Comparison of ENCODE assay signal across 1 cellular context in the genomic region with DNA sequence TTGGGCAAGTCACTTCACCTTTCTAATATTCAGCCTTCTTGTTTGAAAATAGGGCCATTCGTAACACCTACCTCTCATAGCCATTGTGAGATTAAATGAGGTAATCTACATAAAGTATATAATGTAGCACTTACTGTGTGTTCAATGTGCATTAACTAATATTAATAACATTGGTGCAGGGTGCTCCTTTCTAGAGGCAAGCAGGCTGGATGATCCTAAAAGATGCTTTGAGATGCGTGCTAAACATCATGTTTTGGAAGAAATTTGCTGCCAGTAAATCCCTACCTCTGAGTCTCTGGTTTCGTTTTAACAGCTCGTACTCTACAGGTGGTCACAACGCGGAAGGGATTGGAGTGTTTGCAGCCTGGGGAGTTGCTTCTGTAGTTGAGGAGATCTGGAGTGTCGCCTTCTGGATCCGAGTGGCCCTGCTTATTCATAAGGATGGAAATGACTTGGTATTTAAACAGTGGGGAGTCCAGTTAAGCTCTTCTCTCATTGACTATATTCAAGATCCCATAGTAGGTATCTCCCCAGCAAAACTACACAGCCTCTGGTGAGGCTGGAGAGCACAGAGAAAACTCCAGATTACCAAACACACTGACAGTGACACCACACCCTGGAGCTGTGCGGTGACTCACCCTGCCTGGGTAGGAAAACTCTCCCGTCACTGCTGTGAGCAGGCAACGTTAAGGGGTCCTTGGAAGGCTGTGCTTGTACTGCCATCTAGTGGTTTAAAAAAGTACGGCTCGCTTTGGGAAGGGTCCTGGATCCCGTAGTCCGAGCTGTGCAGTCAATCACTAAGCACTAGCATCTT.
TF ChIP-seq lines count a peak whose summit lies in the region.

No MANE protein-coding gene starts in this region.

TF ChIP-seq in K562, 482 proteins besides CTCF, POLR2A, EP300 and RAD21 (continued from another document and continues in another):
- TF ChIP-seq, protein P1, sequence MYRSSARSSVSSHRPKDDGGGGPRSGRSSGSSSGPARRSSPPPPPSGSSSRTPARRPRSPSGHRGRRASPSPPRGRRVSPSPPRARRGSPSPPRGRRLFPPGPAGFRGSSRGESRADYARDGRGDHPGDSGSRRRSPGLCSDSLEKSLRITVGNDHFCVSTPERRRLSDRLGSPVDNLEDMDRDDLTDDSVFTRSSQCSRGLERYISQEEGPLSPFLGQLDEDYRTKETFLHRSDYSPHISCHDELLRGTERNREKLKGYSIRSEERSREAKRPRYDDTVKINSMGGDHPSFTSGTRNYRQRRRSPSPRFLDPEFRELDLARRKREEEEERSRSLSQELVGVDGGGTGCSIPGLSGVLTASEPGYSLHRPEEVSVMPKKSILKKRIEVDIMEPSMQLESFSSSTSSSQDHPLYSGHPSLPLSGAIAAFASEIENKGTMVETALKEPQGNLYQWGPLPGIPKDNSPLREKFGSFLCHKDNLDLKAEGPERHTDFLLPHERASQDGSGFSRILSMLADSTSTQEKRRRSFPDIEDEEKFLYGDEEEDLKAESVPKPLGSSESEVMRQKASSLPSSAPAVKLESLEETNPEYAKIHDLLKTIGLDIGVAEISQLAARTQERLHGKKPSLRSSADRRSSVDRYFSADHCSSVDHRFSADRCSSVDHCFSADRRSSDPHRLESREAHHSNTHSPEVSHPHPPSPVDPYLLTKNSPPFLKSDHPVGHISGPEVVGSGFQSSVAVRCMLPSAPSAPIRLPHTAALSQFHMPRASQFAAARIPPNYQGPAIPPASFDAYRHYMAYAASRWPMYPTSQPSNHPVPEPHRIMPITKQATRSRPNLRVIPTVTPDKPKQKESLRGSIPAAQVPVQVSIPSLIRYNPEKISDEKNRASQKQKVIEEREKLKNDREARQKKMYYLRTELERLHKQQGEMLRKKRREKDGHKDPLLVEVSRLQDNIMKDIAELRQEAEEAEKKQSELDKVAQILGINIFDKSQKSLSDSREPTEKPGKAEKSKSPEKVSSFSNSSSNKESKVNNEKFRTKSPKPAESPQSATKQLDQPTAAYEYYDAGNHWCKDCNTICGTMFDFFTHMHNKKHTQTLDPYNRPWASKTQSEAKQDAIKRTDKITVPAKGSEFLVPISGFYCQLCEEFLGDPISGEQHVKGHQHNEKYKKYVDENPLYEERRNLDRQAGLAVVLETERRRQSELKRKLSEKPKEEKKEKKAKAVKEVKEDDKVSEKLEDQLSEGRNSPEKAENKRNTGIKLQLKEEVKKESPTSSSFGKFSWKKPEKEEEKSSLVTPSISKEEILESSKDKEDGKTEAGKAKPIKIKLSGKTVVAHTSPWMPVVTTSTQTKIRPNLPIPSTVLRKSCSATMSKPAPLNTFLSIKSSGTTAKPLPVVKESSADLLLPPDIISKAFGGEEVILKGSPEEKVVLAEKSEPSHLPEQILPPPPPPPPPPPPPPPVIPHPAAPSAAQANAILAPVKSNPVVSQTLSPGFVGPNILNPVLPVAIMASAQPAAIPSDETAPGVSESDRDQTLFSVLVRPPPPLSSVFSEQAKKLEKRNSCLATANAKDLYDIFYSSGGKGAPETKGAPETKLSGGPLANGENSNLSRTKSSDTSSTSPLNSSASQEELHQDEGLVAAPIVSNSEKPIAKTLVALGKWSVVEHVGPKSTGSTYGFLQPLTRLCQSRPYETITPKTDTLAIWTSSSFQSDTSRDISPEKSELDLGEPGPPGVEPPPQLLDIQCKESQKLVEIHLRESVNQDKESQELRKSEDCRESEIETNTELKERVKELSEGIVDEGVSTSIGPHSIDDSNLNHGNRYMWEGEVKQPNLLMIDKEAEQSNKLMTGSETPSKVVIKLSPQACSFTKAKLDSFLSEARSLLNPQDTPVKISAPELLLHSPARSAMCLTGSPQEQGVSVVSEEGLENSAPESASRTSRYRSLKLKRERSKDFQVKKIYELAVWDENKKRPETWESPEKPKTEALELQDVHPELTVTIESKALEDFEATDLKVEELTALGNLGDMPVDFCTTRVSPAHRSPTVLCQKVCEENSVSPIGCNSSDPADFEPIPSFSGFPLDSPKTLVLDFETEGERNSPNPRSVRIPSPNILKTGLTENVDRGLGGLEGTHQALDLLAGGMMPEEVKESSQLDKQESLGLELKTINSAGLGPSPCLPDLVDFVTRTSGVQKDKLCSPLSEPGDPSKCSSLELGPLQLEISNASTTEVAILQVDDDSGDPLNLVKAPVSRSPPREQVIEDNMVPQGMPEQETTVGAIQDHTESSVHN (IDR thresholded peaks at IDR 0.05; ENCODE audit: borderline replicate concordance in 1 of 2, low read depth in 1 of 2): no peak
- TF ChIP-seq, protein P2, sequence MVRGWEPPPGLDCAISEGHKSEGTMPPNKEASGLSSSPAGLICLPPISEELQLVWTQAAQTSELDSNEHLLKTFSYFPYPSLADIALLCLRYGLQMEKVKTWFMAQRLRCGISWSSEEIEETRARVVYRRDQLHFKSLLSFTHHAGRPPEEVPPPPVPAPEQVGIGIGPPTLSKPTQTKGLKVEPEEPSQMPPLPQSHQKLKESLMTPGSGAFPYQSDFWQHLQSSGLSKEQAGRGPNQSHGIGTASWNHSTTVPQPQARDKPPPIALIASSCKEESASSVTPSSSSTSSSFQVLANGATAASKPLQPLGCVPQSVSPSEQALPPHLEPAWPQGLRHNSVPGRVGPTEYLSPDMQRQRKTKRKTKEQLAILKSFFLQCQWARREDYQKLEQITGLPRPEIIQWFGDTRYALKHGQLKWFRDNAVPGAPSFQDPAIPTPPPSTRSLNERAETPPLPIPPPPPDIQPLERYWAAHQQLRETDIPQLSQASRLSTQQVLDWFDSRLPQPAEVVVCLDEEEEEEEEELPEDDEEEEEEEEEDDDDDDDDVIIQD (CRISPR knock-in tag; IDR thresholded peaks at IDR 0.05): no peak
- no peak for TF ChIP-seq STAT5A (IDR thresholded peaks at IDR 0.05; ENCODE audit: borderline replicate concordance, low read length)
- no peak for TF ChIP-seq EP400 (IDR thresholded peaks at IDR 0.05)
- TF ChIP-seq ZNF551 (CRISPR knock-in tag; IDR thresholded peaks at IDR 0.05): no peak
- TF ChIP-seq SAFB (IDR thresholded peaks at IDR 0.05; ENCODE audit: borderline replicate concordance, low read depth, low read length): no peak
- TF ChIP-seq CHD4 (IDR thresholded peaks at IDR 0.05; ENCODE audit: insufficient read depth, insufficient replicate concordance, low read depth, low read length, poor library complexity, severe bottlenecking): no peak
- TF ChIP-seq ZNF707 (CRISPR knock-in tag; conservative IDR thresholded peaks at IDR 0.05): no peak
- no peak for TF ChIP-seq ILF3 (IDR thresholded peaks at IDR 0.05; ENCODE audit: borderline replicate concordance)
- peak; percentile 24; the same call in 1 of the 2 replicates for TF ChIP-seq CXXC5 (CRISPR knock-in tag; IDR thresholded peaks at IDR 0.05)
- TF ChIP-seq TGIF2 (CRISPR knock-in tag; IDR thresholded peaks at IDR 0.05): no peak
- TF ChIP-seq BCOR (IDR thresholded peaks at IDR 0.05): no peak
- TF ChIP-seq SMAD3 (CRISPR knock-in tag; conservative IDR thresholded peaks at IDR 0.05): no peak
- no peak for TF ChIP-seq ZFPM2 (CRISPR knock-in tag; IDR thresholded peaks at IDR 0.05)
- TF ChIP-seq KLF16 (IDR thresholded peaks at IDR 0.05): peak; percentile 44; the same call in 1 of the 2 replicates
- no peak for TF ChIP-seq MECOM (CRISPR knock-in tag; IDR thresholded peaks at IDR 0.05)
- no peak for TF ChIP-seq MCM7 (IDR thresholded peaks at IDR 0.05)
- no peak for TF ChIP-seq CBX5 (IDR thresholded peaks at IDR 0.05; ENCODE audit: borderline replicate concordance, low read depth)
- TF ChIP-seq ZNF41 (CRISPR knock-in tag; conservative IDR thresholded peaks at IDR 0.05): no peak
- no peak for TF ChIP-seq SMAD4 (CRISPR knock-in tag; conservative IDR thresholded peaks at IDR 0.05)
- TF ChIP-seq, protein P3, sequence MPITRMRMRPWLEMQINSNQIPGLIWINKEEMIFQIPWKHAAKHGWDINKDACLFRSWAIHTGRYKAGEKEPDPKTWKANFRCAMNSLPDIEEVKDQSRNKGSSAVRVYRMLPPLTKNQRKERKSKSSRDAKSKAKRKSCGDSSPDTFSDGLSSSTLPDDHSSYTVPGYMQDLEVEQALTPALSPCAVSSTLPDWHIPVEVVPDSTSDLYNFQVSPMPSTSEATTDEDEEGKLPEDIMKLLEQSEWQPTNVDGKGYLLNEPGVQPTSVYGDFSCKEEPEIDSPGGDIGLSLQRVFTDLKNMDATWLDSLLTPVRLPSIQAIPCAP (CRISPR knock-in tag; IDR thresholded peaks at IDR 0.05; ENCODE audit: borderline replicate concordance): no peak
- TF ChIP-seq ZFP30 (CRISPR knock-in tag; IDR thresholded peaks at IDR 0.05; ENCODE audit: borderline replicate concordance): no peak
- no peak for TF ChIP-seq ZNF717 (CRISPR knock-in tag; IDR thresholded peaks at IDR 0.05)
- TF ChIP-seq DDX20 (tag; IDR thresholded peaks at IDR 0.05; ENCODE audit: low read depth): no peak
- TF ChIP-seq TCF7 (IDR thresholded peaks at IDR 0.05; ENCODE audit: borderline replicate concordance): no peak
- TF ChIP-seq, protein P4, sequence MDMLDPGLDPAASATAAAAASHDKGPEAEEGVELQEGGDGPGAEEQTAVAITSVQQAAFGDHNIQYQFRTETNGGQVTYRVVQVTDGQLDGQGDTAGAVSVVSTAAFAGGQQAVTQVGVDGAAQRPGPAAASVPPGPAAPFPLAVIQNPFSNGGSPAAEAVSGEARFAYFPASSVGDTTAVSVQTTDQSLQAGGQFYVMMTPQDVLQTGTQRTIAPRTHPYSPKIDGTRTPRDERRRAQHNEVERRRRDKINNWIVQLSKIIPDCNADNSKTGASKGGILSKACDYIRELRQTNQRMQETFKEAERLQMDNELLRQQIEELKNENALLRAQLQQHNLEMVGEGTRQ (CRISPR knock-in tag; IDR thresholded peaks at IDR 0.05): no peak
- no peak for TF ChIP-seq SIN3A (IDR thresholded peaks at IDR 0.05; ENCODE audit: borderline replicate concordance in 2 of 2, control insufficient read depth in 1 of 2, low read depth in 2 of 2, low read length in 2 of 2)
- TF ChIP-seq KLF10 (CRISPR knock-in tag; IDR thresholded peaks at IDR 0.05): no peak
- TF ChIP-seq TRIM24 (IDR thresholded peaks at IDR 0.05): peak in 1 of 2 experiments; percentile 51; a peak in 2 of 4 replicates
- TF ChIP-seq PRMT5 (CRISPR knock-in tag; IDR thresholded peaks at IDR 0.05): no peak
- no peak for TF ChIP-seq ETV1 (tag; conservative IDR thresholded peaks at IDR 0.05; ENCODE audit: low read depth)
- TF ChIP-seq, protein P5, sequence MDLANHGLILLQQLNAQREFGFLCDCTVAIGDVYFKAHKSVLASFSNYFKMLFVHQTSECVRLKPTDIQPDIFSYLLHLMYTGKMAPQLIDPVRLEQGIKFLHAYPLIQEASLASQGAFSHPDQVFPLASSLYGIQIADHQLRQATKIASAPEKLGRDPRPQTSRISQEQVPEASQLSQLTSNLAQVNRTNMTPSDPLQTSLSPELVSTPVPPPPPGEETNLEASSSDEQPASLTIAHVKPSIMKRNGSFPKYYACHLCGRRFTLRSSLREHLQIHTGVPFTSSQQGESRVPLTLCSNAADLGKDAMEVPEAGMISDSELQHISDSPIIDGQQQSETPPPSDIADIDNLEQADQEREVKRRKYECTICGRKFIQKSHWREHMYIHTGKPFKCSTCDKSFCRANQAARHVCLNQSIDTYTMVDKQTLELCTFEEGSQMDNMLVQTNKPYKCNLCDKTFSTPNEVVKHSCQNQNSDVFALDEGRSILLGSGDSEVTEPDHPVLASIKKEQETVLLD (IDR thresholded peaks at IDR 0.05): no peak
- TF ChIP-seq MAFG (tag; conservative IDR thresholded peaks at IDR 0.05): peak; percentile 56; the same call in 1 of the 2 replicates
- no peak for TF ChIP-seq ZNF408 (CRISPR knock-in tag; IDR thresholded peaks at IDR 0.05; ENCODE audit: low read depth)
- TF ChIP-seq ZNF696 (CRISPR knock-in tag; conservative IDR thresholded peaks at IDR 0.05): no peak
- TF ChIP-seq ARHGAP35 (IDR thresholded peaks at IDR 0.05; ENCODE audit: partially characterized antibody): no peak
- TF ChIP-seq IRF2 (CRISPR knock-in tag; IDR thresholded peaks at IDR 0.05): no peak
- no peak for TF ChIP-seq XRCC4 (IDR thresholded peaks at IDR 0.05; ENCODE audit: extremely low read depth, insufficient read depth, insufficient read length)
- TF ChIP-seq JUNB (CRISPR knock-in tag; conservative IDR thresholded peaks at IDR 0.05): peak; percentile 81; the same call in 1 of the 2 replicates
- TF ChIP-seq, protein P6, sequence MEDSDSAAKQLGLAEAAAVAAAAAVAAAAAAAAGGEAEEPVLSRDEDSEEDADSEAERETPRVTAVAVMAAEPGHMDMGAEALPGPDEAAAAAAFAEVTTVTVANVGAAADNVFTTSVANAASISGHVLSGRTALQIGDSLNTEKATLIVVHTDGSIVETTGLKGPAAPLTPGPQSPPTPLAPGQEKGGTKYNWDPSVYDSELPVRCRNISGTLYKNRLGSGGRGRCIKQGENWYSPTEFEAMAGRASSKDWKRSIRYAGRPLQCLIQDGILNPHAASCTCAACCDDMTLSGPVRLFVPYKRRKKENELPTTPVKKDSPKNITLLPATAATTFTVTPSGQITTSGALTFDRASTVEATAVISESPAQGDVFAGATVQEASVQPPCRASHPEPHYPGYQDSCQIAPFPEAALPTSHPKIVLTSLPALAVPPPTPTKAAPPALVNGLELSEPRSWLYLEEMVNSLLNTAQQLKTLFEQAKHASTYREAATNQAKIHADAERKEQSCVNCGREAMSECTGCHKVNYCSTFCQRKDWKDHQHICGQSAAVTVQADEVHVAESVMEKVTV (CRISPR knock-in tag; IDR thresholded peaks at IDR 0.05): peak; percentile 98
- TF ChIP-seq RBM14 (IDR thresholded peaks at IDR 0.05; ENCODE audit: borderline replicate concordance, insufficient read depth, low read depth, low read length): no peak
- TF ChIP-seq, protein P7, sequence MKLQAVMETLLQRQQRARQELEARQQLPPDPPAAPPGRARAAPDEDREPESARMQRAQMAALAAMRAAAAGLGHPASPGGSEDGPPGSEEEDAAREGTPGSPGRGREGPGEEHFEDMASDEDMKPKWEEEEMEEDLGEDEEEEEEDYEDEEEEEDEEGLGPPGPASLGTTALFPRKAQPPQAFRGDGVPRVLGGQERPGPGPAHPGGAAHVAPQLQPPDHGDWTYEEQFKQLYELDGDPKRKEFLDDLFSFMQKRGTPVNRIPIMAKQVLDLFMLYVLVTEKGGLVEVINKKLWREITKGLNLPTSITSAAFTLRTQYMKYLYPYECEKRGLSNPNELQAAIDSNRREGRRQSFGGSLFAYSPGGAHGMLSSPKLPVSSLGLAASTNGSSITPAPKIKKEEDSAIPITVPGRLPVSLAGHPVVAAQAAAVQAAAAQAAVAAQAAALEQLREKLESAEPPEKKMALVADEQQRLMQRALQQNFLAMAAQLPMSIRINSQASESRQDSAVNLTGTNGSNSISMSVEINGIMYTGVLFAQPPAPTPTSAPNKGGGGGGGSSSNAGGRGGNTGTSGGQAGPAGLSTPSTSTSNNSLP (IDR thresholded peaks at IDR 0.05; ENCODE audit: borderline replicate concordance, low read depth, low read length): no peak
- no peak for TF ChIP-seq ZEB2 (IDR thresholded peaks at IDR 0.05)
- TF ChIP-seq, protein P8, sequence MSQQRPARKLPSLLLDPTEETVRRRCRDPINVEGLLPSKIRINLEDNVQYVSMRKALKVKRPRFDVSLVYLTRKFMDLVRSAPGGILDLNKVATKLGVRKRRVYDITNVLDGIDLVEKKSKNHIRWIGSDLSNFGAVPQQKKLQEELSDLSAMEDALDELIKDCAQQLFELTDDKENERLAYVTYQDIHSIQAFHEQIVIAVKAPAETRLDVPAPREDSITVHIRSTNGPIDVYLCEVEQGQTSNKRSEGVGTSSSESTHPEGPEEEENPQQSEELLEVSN (IDR thresholded peaks at IDR 0.05; ENCODE audit: borderline replicate concordance in 1 of 2, extremely low read depth in 1 of 2, insufficient read depth in 1 of 2, insufficient read length in 1 of 2, low read depth in 1 of 2, low read length in 1 of 2, poor library complexity in 1 of 2, severe bottlenecking in 1 of 2): no peak
- no peak for TF ChIP-seq ZNF23 (CRISPR knock-in tag; IDR thresholded peaks at IDR 0.05)
- no peak for TF ChIP-seq ZNF75A (CRISPR knock-in tag; IDR thresholded peaks at IDR 0.05)
- no peak for TF ChIP-seq ELF2 (CRISPR knock-in tag; IDR thresholded peaks at IDR 0.05)
- no peak for TF ChIP-seq ZNF766 (CRISPR knock-in tag; conservative IDR thresholded peaks at IDR 0.05)
